Comparison of ENCODE assay signal across 10 cellular contexts in the genomic region with DNA sequence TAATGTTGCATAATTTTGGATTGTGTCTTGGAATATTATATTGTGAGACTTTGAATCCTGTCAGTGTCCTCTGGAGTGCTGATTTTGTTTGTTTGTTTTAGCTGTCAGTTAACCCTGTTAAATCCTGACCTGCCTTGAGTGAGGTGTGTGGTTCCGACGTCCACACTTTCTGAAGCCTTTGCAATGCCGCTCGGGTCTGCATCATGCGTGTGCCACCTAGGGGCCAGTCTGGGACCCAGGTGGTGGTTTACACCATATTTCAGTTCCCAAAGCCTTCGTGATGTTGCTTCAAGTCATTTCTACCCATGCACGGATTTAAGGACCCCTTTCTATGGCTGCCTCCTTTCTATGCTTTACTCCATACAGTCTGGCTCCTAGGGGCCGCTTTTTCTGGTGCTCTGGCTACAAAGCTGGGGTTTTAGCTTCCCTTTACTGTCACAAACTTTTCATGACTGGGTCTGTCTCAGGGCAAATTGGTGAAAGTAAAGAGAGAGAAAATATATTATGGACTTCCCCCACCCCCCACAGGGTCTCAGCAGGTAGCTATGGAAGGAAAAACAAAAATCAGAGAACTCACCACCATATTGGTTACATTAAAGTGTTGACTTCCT. TPM values are rescaled to one million over a fixed set of nuclear protein-coding genes. Genes with fewer than 3 reads are reported as not detected.
DNase-seq lines count a peak whose midpoint lies in the region; ATAC-seq and TF ChIP-seq lines count a peak whose summit lies in the region.
"Had no signal": no experiment of that assay in that cellular context is flagged by ENCODE, and none has a peak within 500 bp of the region (broad histone marks: within the 10 kb centered on the region; RNA-seq: fewer than 3 reads in every experiment).

No MANE protein-coding gene starts in this region.

- peak; percentile 100 for ATAC-seq in HCT116
- peak; percentile 86 for ATAC-seq in SK-N-SH treated with all-trans-retinoic acid at 6 μM for 48 hours
- no peak for ATAC-seq in activated naive CD4-positive, alpha-beta T cell treated with anti-CD3 and anti-CD28 coated beads, Interleukin-2, amount 50 U/mL, for 72 hours
- ATAC-seq in HG02973 (IDR thresholded peaks at IDR 0.05; ENCODE audit: unreplicated experiment) = no peak
- no peak for ATAC-seq in stimulated activated effector memory CD8-positive, alpha-beta T cell treated with anti-CD3 and anti-CD28 coated beads, Interleukin-12 subunit alpha, Interleukin-12 subunit beta, amount 100 ng/mL, for 72 hours

- BruUV-seq in HCT116 (replicated peaks; lab: Mats Ljungman, UMichigan) = no TSS peak

- H3K4me3 ChIP-seq in BJ (ENCODE audit: low read depth, low read length) (no peak overlapping the region), HCT116 (replicated peaks in 1 of 2; ENCODE audit: low read depth in 1 of 2, low read length in 2 of 2) (no peak overlapping the region), hepatocyte (no peak overlapping the region), adrenal gland (no peak overlapping the region)
- H3K4me3 ChIP-seq: GM23248 had no signal

- H3K4me1 Mint-ChIP-seq in stimulated activated effector memory CD8-positive, alpha-beta T cell treated with anti-CD3 and anti-CD28 coated beads, Interleukin-12 subunit alpha, Interleukin-12 subunit beta, amount 100 ng/mL, for 72 hours = no peaks in the 10 kb centered on the region

- CTCF ChIA-PET in BJ (lab: Yijun Ruan, JAX) = interaction anchor here (0.7 to 0.9 kb wide), 3 partner anchors 24 to 137 kb away, joined by 3 read pairs; no protein-coding TSS in a partner anchor
- CTCF ChIA-PET in HCT116 (lab: Charles Lee) = interaction anchor here (0.6 to 1.2 kb wide), 8 partner anchors 12 to 277 kb away, joined by 3 to 6 read pairs (median 3); no protein-coding TSS in a partner anchor

- no peaks in the 10 kb centered on the region for H3K9me3 ChIP-seq in HCT116 (ENCODE audit: control insufficient read depth in 1 of 2, insufficient read depth in 1 of 2, low read depth in 1 of 2, low read length in 2 of 2)
- H3K9me3 ChIP-seq in hepatocyte (ENCODE audit: low read depth) = no peaks in the 10 kb centered on the region
- H3K9me3 ChIP-seq in adrenal gland (replicated peaks in 1 of 3) = no peaks in the 10 kb centered on the region

- 19% methylated on average over 8 of the region's 8 CpGs for WGBS in hepatocyte (ENCODE audit: low lambda C conversion rate, missing lambda C conversion rate)
- 28 to 38% (median 30%) methylated on average over 8 of the region's 8 CpGs for WGBS in adrenal gland, 4 donors

- H3K27ac ChIP-seq in HCT116 (ENCODE audit: low read depth, low read length) (no peak overlapping the region), hepatocyte (no peak overlapping the region), adrenal gland (no peak overlapping the region)
- H3K27ac ChIP-seq: GM23248 had no signal

- H3K27me3 ChIP-seq in BJ (ENCODE audit: control insufficient read depth, insufficient read depth, low read length) (peaks cover 8% of the 10 kb centered on the region), HCT116 (ENCODE audit: insufficient read depth, low read length) (peaks cover 60% of the 10 kb centered on the region), hepatocyte (peaks cover 65% of the 10 kb centered on the region), adrenal gland (peaks cover 5% of the 10 kb centered on the region)

- H3K27ac Mint-ChIP-seq in activated naive CD4-positive, alpha-beta T cell treated with anti-CD3 and anti-CD28 coated beads, Interleukin-2, amount 50 U/mL, for 72 hours = no peak overlapping the region
- H3K27ac Mint-ChIP-seq in stimulated activated effector memory CD8-positive, alpha-beta T cell treated with anti-CD3 and anti-CD28 coated beads, Interleukin-12 subunit alpha, Interleukin-12 subunit beta, amount 100 ng/mL, for 72 hours = no peak overlapping the region

- peak; percentile 73 for TF ChIP-seq RAD21 in HCT116 (IDR thresholded peaks at IDR 0.05; ENCODE audit: low read depth)

- peaks cover 3 to 5% of the 10 kb centered on the region in 2 donors for H3K9me3 Mint-ChIP-seq in activated naive CD4-positive, alpha-beta T cell treated with anti-CD3 and anti-CD28 coated beads, Interleukin-2, amount 50 U/mL, for 72 hours
- peaks cover 5% of the 10 kb centered on the region for H3K9me3 Mint-ChIP-seq in stimulated activated effector memory CD8-positive, alpha-beta T cell treated with anti-CD3 and anti-CD28 coated beads, Interleukin-12 subunit alpha, Interleukin-12 subunit beta, amount 100 ng/mL, for 72 hours

- H3K4me1 ChIP-seq in HCT116 (ENCODE audit: control insufficient read depth in 1 of 2, insufficient read depth in 2 of 2, low read length in 2 of 2) (peaks cover 0 to 6% of the 10 kb centered on the region in 2 experiments; a peak in 1 of 4 replicates), hepatocyte (ENCODE audit: insufficient read depth) (no peaks in the 10 kb centered on the region), adrenal gland (replicated peaks in 1 of 2) (no peaks in the 10 kb centered on the region)

- no peak overlapping the region for H3K9ac ChIP-seq in HCT116 (ENCODE audit: low read length)
- H3K9ac ChIP-seq: GM23248 had no signal

- peak overlapping the region; percentile 15; the same call in 1 of the 2 replicates for H3K4me2 ChIP-seq in HCT116 (ENCODE audit: low read length)
- H3K4me2 ChIP-seq in hepatocyte = no peak overlapping the region

- RAD21 ChIA-PET in HCT116 (lab: Charles Lee; ENCODE audit: low non-redundant PET in 1 of 2, low total read pairs in 2 of 2, uncharacterized antibody in 2 of 2, unreplicated experiment in 2 of 2) = no interaction called here

- H3K4me3 Mint-ChIP-seq in stimulated activated effector memory CD8-positive, alpha-beta T cell treated with anti-CD3 and anti-CD28 coated beads, Interleukin-12 subunit alpha, Interleukin-12 subunit beta, amount 100 ng/mL, for 72 hours = no peak overlapping the region

- H3K79me2 ChIP-seq in HCT116 (ENCODE audit: insufficient read depth, low read length) (no peaks in the 10 kb centered on the region), hepatocyte (no peaks in the 10 kb centered on the region)

- H4K20me1 ChIP-seq in HCT116 (ENCODE audit: insufficient read depth) (no peaks in the 10 kb centered on the region), hepatocyte (ENCODE audit: insufficient read depth, poor library complexity, severe bottlenecking) (no peaks in the 10 kb centered on the region)

- intact Hi-C loops in HCT116 (cut with micrococcal nuclease) (no loop called here), adrenal gland (cut with DNase I) (no loop called here)

- peak overlapping the region; percentile 2 for H2AFZ ChIP-seq in HCT116 (ENCODE audit: low read depth, low read length, poor library complexity, severe bottlenecking)
- no peak overlapping the region for H2AFZ ChIP-seq in hepatocyte
- H2AFZ ChIP-seq: GM23248 had no signal

- DNase-seq in BJ (ENCODE audit: low read depth) (no peak), HCT116 (ENCODE audit: low read depth, low spot score) (peak; percentile 54), hepatocyte (ENCODE audit: low spot score) (peak; percentile 28), adrenal gland (no peak)
- no peak for DNase-seq in activated naive CD4-positive, alpha-beta T cell treated with anti-CD3 and anti-CD28 coated beads, Interleukin-2, amount 50 U/mL, for 72 hours (ENCODE audit: low spot score in 2 of 2)
- no peak for DNase-seq in stimulated activated effector memory CD8-positive, alpha-beta T cell treated with anti-CD3 and anti-CD28 coated beads, Interleukin-12 subunit alpha, Interleukin-12 subunit beta, amount 100 ng/mL, for 72 hours (ENCODE audit: low spot score in 2 of 2)
- DNase-seq: GM23248, midbrain had no signal

- POLR2A ChIA-PET in BJ (lab: Charles Lee) (interaction anchor here (0.6 kb wide), 1 partner anchor 301 kb away, joined by 6 read pairs; no protein-coding TSS in a partner anchor), HCT116 (lab: Charles Lee) (no interaction called here)

- H3K36me3 ChIP-seq in BJ (ENCODE audit: control insufficient read depth, insufficient read depth, low read length) (no peaks in the 10 kb centered on the region), HCT116 (ENCODE audit: control insufficient read depth in 1 of 2, insufficient read depth in 2 of 2, low read length in 2 of 2) (no peaks in the 10 kb centered on the region), hepatocyte (replicated peaks; ENCODE audit: insufficient read depth, low read depth) (no peaks in the 10 kb centered on the region), adrenal gland (replicated peaks in 1 of 2) (no peaks in the 10 kb centered on the region)

- no peaks in the 10 kb centered on the region for H3K9me2 ChIP-seq in HCT116 (ENCODE audit: insufficient read depth)
- H3K9me2 ChIP-seq in hepatocyte (replicated peaks; ENCODE audit: insufficient read depth) = no peaks in the 10 kb centered on the region

- no peaks in the 10 kb centered on the region for H3K36me3 Mint-ChIP-seq in activated naive CD4-positive, alpha-beta T cell treated with anti-CD3 and anti-CD28 coated beads, Interleukin-2, amount 50 U/mL, for 72 hours
- no peaks in the 10 kb centered on the region for H3K36me3 Mint-ChIP-seq in stimulated activated effector memory CD8-positive, alpha-beta T cell treated with anti-CD3 and anti-CD28 coated beads, Interleukin-12 subunit alpha, Interleukin-12 subunit beta, amount 100 ng/mL, for 72 hours

- TF ChIP-seq CTCF in BJ (IDR thresholded peaks at IDR 0.05; ENCODE audit: insufficient read depth, low read depth, low read length) = peak; percentile 45
- TF ChIP-seq CTCF in HCT116 (IDR thresholded peaks at IDR 0.05 in 2 of 3, conservative IDR thresholded peaks at IDR 0.05 in 1 of 3; ENCODE audit: borderline replicate concordance in 1 of 3, insufficient read depth in 1 of 3, low read depth in 2 of 3, low read length in 2 of 3) = peak; percentile 50 to 94 (median 90); a peak in 5 of 6 replicates
- TF ChIP-seq CTCF in hepatocyte (IDR thresholded peaks at IDR 0.05; ENCODE audit: poor library complexity) = peak; percentile 32
- no peak for TF ChIP-seq CTCF in adrenal gland (IDR thresholded peaks at IDR 0.05)

- TF ChIP-seq POLR2A in HCT116 (IDR thresholded peaks at IDR 0.05; ENCODE audit: borderline replicate concordance, extremely low read depth, insufficient read depth, insufficient read length) (no peak), adrenal gland (IDR thresholded peaks at IDR 0.05) (no peak)

RNA-seq across cellular contexts. Expression of gene OR4D1, which starts 11.4 kb away (rescaled TPM):
- polyA plus RNA-seq in BJ (2011; rRNA removed) = not detected in 2 replicates
- not detected in 2 replicates for polyA minus RNA-seq in BJ (2011; rRNA and poly(A)+ RNA removed)
- not detected for total RNA-seq in HCT116 (2021; ENCODE audit: unreplicated experiment)
- polyA plus RNA-seq in HCT116 (2012) = not detected in 2 replicates
- not detected in 2 replicates for total RNA-seq in hepatocyte
- not detected in 2 replicates for polyA plus RNA-seq in hepatocyte
- under 1 TPM; 0.18 to 0.30 TPM for total RNA-seq in activated naive CD4-positive, alpha-beta T cell treated with anti-CD3 and anti-CD28 coated beads, Interleukin-2, amount 50 U/mL, for 72 hours
- not detected for total RNA-seq in adrenal gland
- under 1 TPM in 1 of 3 donors, not detected in 2; under 0.01 TPM for polyA plus RNA-seq in adrenal gland
- total RNA-seq: GM23248 had no signal
- polyA plus RNA-seq: GM23248 had no signal

RNA-seq across cellular contexts. Expression of gene OR4D2, which starts 30.0 kb away (rescaled TPM):
- polyA plus RNA-seq in BJ (2011; rRNA removed) = not detected in 2 replicates
- polyA minus RNA-seq in BJ (2011; rRNA and poly(A)+ RNA removed) = not detected in 2 replicates
- not detected for total RNA-seq in HCT116 (2021; ENCODE audit: unreplicated experiment)
- not detected in 2 replicates for polyA plus RNA-seq in HCT116 (2012)
- not detected in 2 replicates for total RNA-seq in hepatocyte
- not detected in 2 replicates for polyA plus RNA-seq in hepatocyte
- total RNA-seq in activated naive CD4-positive, alpha-beta T cell treated with anti-CD3 and anti-CD28 coated beads, Interleukin-2, amount 50 U/mL, for 72 hours = not detected
- not detected for total RNA-seq in adrenal gland
- not detected for polyA plus RNA-seq in adrenal gland
- total RNA-seq: GM23248 had no signal
- polyA plus RNA-seq: GM23248 had no signal

RNA-seq across cellular contexts. Expression of gene DYNLL2, which starts 53.6 kb away (rescaled TPM):
- polyA plus RNA-seq in BJ (2011; rRNA removed) = 13.1 and 16.9 TPM in 2 replicates
- 9.2 and 12.1 TPM in 2 replicates for polyA minus RNA-seq in BJ (2011; rRNA and poly(A)+ RNA removed)
- total RNA-seq in HCT116 (2021; ENCODE audit: unreplicated experiment) = 54.9 TPM
- polyA plus RNA-seq in HCT116 (2012) = 39.1 and 41.2 TPM in 2 replicates
- total RNA-seq in hepatocyte = 19.0 and 23.2 TPM in 2 replicates
- 2.2 and 2.7 TPM in 2 replicates for polyA plus RNA-seq in hepatocyte
- total RNA-seq in activated naive CD4-positive, alpha-beta T cell treated with anti-CD3 and anti-CD28 coated beads, Interleukin-2, amount 50 U/mL, for 72 hours = 10 to 100 TPM; 24.3 to 25.5 TPM
- 100 to 1,000 TPM in 1 of 8 donors, 10 to 100 TPM in 7; 18.5 to 207 (median 37.3) TPM for total RNA-seq in adrenal gland
- 100 to 1,000 TPM in 1 of 3 donors, 10 to 100 TPM in 2; 19.8 to 194 (median 31.0) TPM for polyA plus RNA-seq in adrenal gland

RNA-seq across cellular contexts. Expression of gene EPX, which starts 55.8 kb away (rescaled TPM):
- not detected in 2 replicates for polyA plus RNA-seq in BJ (2011; rRNA removed)
- polyA minus RNA-seq in BJ (2011; rRNA and poly(A)+ RNA removed) = not detected in 2 replicates
- total RNA-seq in HCT116 (2021; ENCODE audit: unreplicated experiment) = not detected
- polyA plus RNA-seq in HCT116 (2012) = 0.14 and 0.20 TPM in 2 replicates
- total RNA-seq in hepatocyte = not detected in 2 replicates
- not detected in 2 replicates for polyA plus RNA-seq in hepatocyte
- total RNA-seq in activated naive CD4-positive, alpha-beta T cell treated with anti-CD3 and anti-CD28 coated beads, Interleukin-2, amount 50 U/mL, for 72 hours = not detected
- not detected for total RNA-seq in adrenal gland
- not detected for polyA plus RNA-seq in adrenal gland
- total RNA-seq: GM23248 had no signal
- polyA plus RNA-seq: GM23248 had no signal

Comparison
In these comparisons a context has a peak if more than half of its experiments do, and no peak if none do; other contexts are left out.
1. DNase-seq: peak in HCT116 (single experiment) and hepatocyte (single experiment); none in BJ (single experiment), activated naive CD4-positive, alpha-beta T cell treated with anti-CD3 and anti-CD28 coated beads, Interleukin-2, amount 50 U/mL, for 72 hours (0 of 2), adrenal gland (0 of 7) and stimulated activated effector memory CD8-positive, alpha-beta T cell treated with anti-CD3 and anti-CD28 coated beads, Interleukin-12 subunit alpha, Interleukin-12 subunit beta, amount 100 ng/mL, for 72 hours (0 of 2).
2. CTCF ChIP-seq: peak in BJ (single experiment), HCT116 (3 of 3) and hepatocyte (single experiment); none in adrenal gland (0 of 6).
3. ATAC-seq: peak in HCT116 (single experiment) and SK-N-SH treated with all-trans-retinoic acid at 6 μM for 48 hours (single experiment); none in activated naive CD4-positive, alpha-beta T cell treated with anti-CD3 and anti-CD28 coated beads, Interleukin-2, amount 50 U/mL, for 72 hours (0 of 2), HG02973 (single experiment) and stimulated activated effector memory CD8-positive, alpha-beta T cell treated with anti-CD3 and anti-CD28 coated beads, Interleukin-12 subunit alpha, Interleukin-12 subunit beta, amount 100 ng/mL, for 72 hours (single experiment).